8 cellular contexts compared by ENCODE assay signal in the genomic region with DNA sequence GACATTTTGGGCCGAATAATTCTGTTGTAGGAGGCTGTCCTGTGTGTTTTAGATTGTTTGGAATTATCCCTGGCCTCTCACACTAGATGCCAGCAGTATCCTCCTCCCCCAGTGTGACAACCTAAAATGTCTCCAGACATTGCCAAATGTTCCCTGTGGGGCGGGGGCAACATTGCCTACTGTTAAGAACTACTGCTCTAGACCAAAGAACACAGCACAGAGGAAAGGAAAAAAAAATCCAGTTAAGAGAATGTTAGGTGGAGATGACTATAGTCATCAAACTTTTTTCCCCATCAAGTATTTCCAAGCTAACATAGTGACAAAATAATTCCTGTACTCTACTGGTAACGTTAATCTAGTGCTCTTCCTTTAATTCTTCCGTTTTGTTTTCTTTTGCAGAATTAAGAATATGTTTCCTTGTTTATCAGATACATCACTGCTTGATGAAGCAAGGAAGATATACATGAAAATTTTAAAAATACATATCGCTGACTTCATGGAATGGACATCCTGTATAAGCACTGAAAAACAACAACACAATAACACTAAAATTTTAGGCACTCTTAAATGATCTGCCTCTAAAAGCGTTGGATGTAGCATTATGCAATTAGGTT. TPM values are rescaled to one million over a fixed set of nuclear protein-coding genes. Genes with fewer than 3 reads are reported as not detected.
DNase-seq lines count a peak whose midpoint lies in the region; ATAC-seq and TF ChIP-seq lines count a peak whose summit lies in the region.

No MANE protein-coding gene starts in this region.

- H3K27me3 Mint-ChIP-seq in CD8-positive, alpha-beta memory T cell = peaks cover 0 to 10% of the 10 kb centered on the region in 2 donors
- peaks cover 43% of the 10 kb centered on the region for H3K27me3 Mint-ChIP-seq in nephron (ENCODE audit: low read depth)

- peaks cover 40% of the 10 kb centered on the region for H3K36me3 ChIP-seq in CD8-positive, alpha-beta memory T cell (ENCODE audit: insufficient read depth, low read length)
- H3K36me3 ChIP-seq in KOPT-K1 (ENCODE audit: insufficient read depth, low read length) = peaks cover 31% of the 10 kb centered on the region

- peak overlapping the region; percentile 63 to 99 (median 97) for H3K27ac Mint-ChIP-seq in CD8-positive, alpha-beta memory T cell
- H3K27ac Mint-ChIP-seq in nephron = peak overlapping the region in 1 of 3 experiments; percentile 10

- no peak for TF ChIP-seq CTCF in astrocyte of the spinal cord (IDR thresholded peaks at IDR 0.05; ENCODE audit: low read depth, low read length)
- TF ChIP-seq CTCF in nephron (IDR thresholded peaks at IDR 0.05; ENCODE audit: unreplicated experiment in 3 of 3) = no peak

- H3K4me1 Mint-ChIP-seq in CD8-positive, alpha-beta memory T cell = peaks cover 25 to 39% (median 38%) of the 10 kb centered on the region in 3 donors
- H3K4me1 Mint-ChIP-seq in nephron = peaks cover 37% of the 10 kb centered on the region

- DNase-seq in CD8-positive, alpha-beta memory T cell = no peak
- peak; percentile 45 for DNase-seq in astrocyte of the spinal cord (ENCODE audit: low read depth, low spot score)
- no peak for DNase-seq in HCEC 1CT
- no peak for DNase-seq in UCSD-AML1 (lab: John Stamatoyannopoulos, UW; ENCODE audit: unreplicated experiment)
- no peak for DNase-seq in effector CD8-positive, alpha-beta T cell (lab: John Stamatoyannopoulos, UW)

- POLR2A ChIA-PET in CD8-positive, alpha-beta memory T cell (lab: Charles Lee) = interaction anchor here (0.9 to 7.8 kb wide), 4 partner anchors 16 to 363 kb away, joined by 3 to 127 read pairs (median 38); a partner anchor contains a TSS

- H3K4me1 ChIP-seq in CD8-positive, alpha-beta memory T cell (ENCODE audit: insufficient read depth, low read length) = peaks cover 22% of the 10 kb centered on the region

- CTCF ChIA-PET in CD8-positive, alpha-beta memory T cell (lab: Charles Lee) = interaction anchor here (2.0 to 6.9 kb wide), 3 partner anchors 11 to 363 kb away, joined by 6 to 56 read pairs (median 14); a partner anchor contains a TSS

- H3K9me3 Mint-ChIP-seq in CD8-positive, alpha-beta memory T cell = peaks cover 0 to 3% (median 0%) of the 10 kb centered on the region in 5 donors
- H3K9me3 Mint-ChIP-seq in nephron = no peaks in the 10 kb centered on the region

- no peaks in the 10 kb centered on the region for H3K9me3 ChIP-seq in CD8-positive, alpha-beta memory T cell (ENCODE audit: low read length)
- no peaks in the 10 kb centered on the region for H3K9me3 ChIP-seq in KOPT-K1 (ENCODE audit: insufficient read depth, low read length, poor library complexity, severe bottlenecking)

- H3K27ac ChIP-seq in CD8-positive, alpha-beta memory T cell (ENCODE audit: low read depth, low read length) = peak overlapping the region; percentile 98
- H3K27ac ChIP-seq in KOPT-K1 (ENCODE audit: low read depth, low read length, poor library complexity, severe bottlenecking) = peak overlapping the region; percentile 43

- H3K27me3 ChIP-seq in CD8-positive, alpha-beta memory T cell (ENCODE audit: insufficient read depth, low read length, poor library complexity, severe bottlenecking) = no peaks in the 10 kb centered on the region

- H3K4me3 ChIP-seq in CD8-positive, alpha-beta memory T cell (ENCODE audit: low read length) = peak overlapping the region; percentile 96
- peak overlapping the region; percentile 23 for H3K4me3 ChIP-seq in astrocyte of the spinal cord (ENCODE audit: low read depth, low read length)

- in situ Hi-C loops in astrocyte of the spinal cord (cut with HindIII; ENCODE audit: low sequenced_read_pairs) = no loop called here

- H3K4me3 Mint-ChIP-seq in CD8-positive, alpha-beta memory T cell = peak overlapping the region; percentile 92 to 99 (median 99)
- peak overlapping the region; percentile 66 to 76 (median 68) for H3K4me3 Mint-ChIP-seq in nephron

- H3K36me3 Mint-ChIP-seq in CD8-positive, alpha-beta memory T cell = peaks cover 23 to 87% (median 30%) of the 10 kb centered on the region in 3 donors
- peaks cover 34% of the 10 kb centered on the region for H3K36me3 Mint-ChIP-seq in nephron (ENCODE audit: low read depth)

- no peak for ATAC-seq in GM18517 (IDR thresholded peaks at IDR 0.05; ENCODE audit: unreplicated experiment)

RNA-seq across cellular contexts. Expression of a gene that starts 3.6 kb away (rescaled TPM):
- total RNA-seq in CD8-positive, alpha-beta memory T cell = 10 to 100 TPM; 47.1 to 48.7 TPM
- 10.0 TPM for polyA plus RNA-seq in CD8-positive, alpha-beta memory T cell

RNA-seq across cellular contexts. Expression of a gene that starts 24.8 kb away (rescaled TPM):
- total RNA-seq in CD8-positive, alpha-beta memory T cell = 1 to 10 TPM; 9.1 TPM
- 1.3 TPM for polyA plus RNA-seq in CD8-positive, alpha-beta memory T cell
